ENCODE assay signal across 6 cellular contexts in genomic region chr7:121526210-121526609, GRCh38.
A peak's percentile ranks its signal among the peaks of the same experiment; 100 is the strongest.
DNase-seq lines count a peak whose midpoint lies in the region; ATAC-seq, FAIRE-seq and TF ChIP-seq lines count a peak whose summit lies in the region.
"Not testable (repeated sequence)": the region's sequence is repeated elsewhere in the genome, so short reads cannot be mapped to it uniquely, and the experiment has no call there.

No MANE protein-coding gene starts in this region.

- FAIRE-seq in A204.1 (lab: Jason Lieb, UNC) (peak; percentile 88), G401.6 (lab: Jason Lieb, UNC) (peak; percentile 92), RCC 7860 (lab: Jason Lieb, UNC) (peak; percentile 88), endometrium (lab: Jason Lieb, UNC) (peak; percentile 57), kidney (lab: Jason Lieb, UNC) (peak; percentile 85)
- not testable (repeated sequence) for FAIRE-seq in K562 (lab: Jason Lieb, UNC)

- TF ChIP-seq CTCF in K562 (IDR thresholded peaks at IDR 0.05 in 2 of 3, conservative IDR thresholded peaks at IDR 0.05 in 1 of 3; ENCODE audit: insufficient read depth in 2 of 3, low read depth in 1 of 3, low read length in 3 of 3); kidney (IDR thresholded peaks at IDR 0.05; ENCODE audit: borderline replicate concordance, extremely low read depth, insufficient read depth): not testable (repeated sequence)

- H2AFZ ChIP-seq in K562 (ENCODE audit: low read depth, low read length), result not testable (repeated sequence)

- intact Hi-C loops in K562 (cut with micrococcal nuclease); kidney (cut with DNase I): not testable (repeated sequence)

- WGBS in K562 (ENCODE audit: insufficient coverage, low coverage, missing lambda C conversion rate), result 14% methylated on average over 3 of the region's 3 CpGs

- H3K9ac ChIP-seq in K562 (ENCODE audit: insufficient read depth in 1 of 2, low read depth in 2 of 2, low read length in 2 of 2); kidney (ENCODE audit: low read length in 2 of 2): not testable (repeated sequence)

- H3K9me3 ChIP-seq in K562 (replicated peaks; ENCODE audit: control insufficient read depth, insufficient read depth, low read depth, low read length); kidney (ENCODE audit: control insufficient read depth in 1 of 2, low read length in 2 of 2): not testable (repeated sequence)

- H3K4me1 ChIP-seq in K562 (replicated peaks in 1 of 2; ENCODE audit: control insufficient read depth in 2 of 2, insufficient read depth in 2 of 2, low read length in 2 of 2); kidney (ENCODE audit: control insufficient read depth in 1 of 2, insufficient read depth in 1 of 2, low read depth in 1 of 2, low read length in 2 of 2): not testable (repeated sequence)

- H3K27ac ChIP-seq in K562 (ENCODE audit: extremely low read depth, low read depth, low read length); kidney (ENCODE audit: low read depth in 2 of 2, low read length in 2 of 2): not testable (repeated sequence)

- H3K27me3 ChIP-seq in K562 (ENCODE audit: control insufficient read depth in 2 of 2, insufficient read depth in 2 of 2, low read length in 2 of 2), result not testable (repeated sequence)

- TF ChIP-seq RAD21 in K562 (CRISPR knock-in tag; conservative IDR thresholded peaks at IDR 0.05 in 1 of 2, IDR thresholded peaks at IDR 0.05 in 1 of 2), result not testable (repeated sequence)

- in situ Hi-C loops in K562 (cut with MboI), result loop anchor here (25.0 kb wide), 1 partner anchor 739 kb away; no protein-coding TSS in a partner anchor

- not testable (repeated sequence) for H3K36me3 ChIP-seq in K562 (ENCODE audit: control insufficient read depth, insufficient read depth, low read length); kidney (ENCODE audit: control insufficient read depth in 1 of 2, insufficient read depth in 2 of 2, low read length in 2 of 2)

- not testable (repeated sequence) for H4K20me1 ChIP-seq in K562 (replicated peaks; ENCODE audit: control insufficient read depth, insufficient read depth, low read length)

- not testable (repeated sequence) for DNase-seq in RCC 7860 (ENCODE audit: low spot score); K562 (ENCODE audit: extremely low read depth in 1 of 4, low spot score in 3 of 4); kidney

- not testable (repeated sequence) for H3K79me2 ChIP-seq in K562 (ENCODE audit: control insufficient read depth, insufficient read depth, low read length)

- ATAC-seq in K562, result not testable (repeated sequence)

- not testable (repeated sequence) for H3K4me3 ChIP-seq in K562; kidney (ENCODE audit: low read length in 2 of 2)

- CTCF ChIA-PET in K562 (lab: Yijun Ruan, JAX; ENCODE audit: low intra/inter-chr PET ratio), result not testable (repeated sequence)

- not testable (repeated sequence) for H3K4me2 ChIP-seq in K562 (ENCODE audit: insufficient read depth, low read length)

- not testable (repeated sequence) for BruUV-seq in K562 (replicated peaks; lab: Mats Ljungman, UMichigan)

- not testable (repeated sequence) for H3K9me1 ChIP-seq in K562 (ENCODE audit: control insufficient read depth, insufficient read depth, low read length)

- TF ChIP-seq POLR2A in K562 (conservative IDR thresholded peaks at IDR 0.05), result not testable (repeated sequence)

- POLR2A ChIA-PET in K562 (lab: Yijun Ruan, JAX), result not testable (repeated sequence)

- TF ChIP-seq EP300 in K562 (IDR thresholded peaks at IDR 0.05; ENCODE audit: low read length), result not testable (repeated sequence)

TF ChIP-seq in K562, 482 proteins besides CTCF, POLR2A, EP300 and RAD21 (continues in another document):
- TF ChIP-seq VEZF1 (CRISPR knock-in tag; IDR thresholded peaks at IDR 0.05) (0 out of 2 replicates have a peak, but pooled peaks have one; percentile 11), ZNF431 (CRISPR knock-in tag; IDR thresholded peaks at IDR 0.05) (peak; percentile 28; the same call in 1 of the 2 replicates), MTA1 (IDR thresholded peaks at IDR 0.05; ENCODE audit: borderline replicate concordance) (peak; percentile 80), ZBTB49 (CRISPR knock-in tag; IDR thresholded peaks at IDR 0.05; ENCODE audit: borderline replicate concordance) (0 out of 2 replicates have a peak, but pooled peaks have one; percentile 37), CUX1 (CRISPR knock-in tag; IDR thresholded peaks at IDR 0.05) (0 out of 2 replicates have a peak, but pooled peaks have one; percentile 59), ZBTB2 (IDR thresholded peaks at IDR 0.05) (0 out of 2 replicates have a peak, but pooled peaks have one; percentile 31), PRMT5 (CRISPR knock-in tag; IDR thresholded peaks at IDR 0.05) (peak; percentile 49; the same call in 1 of the 2 replicates), SAFB (IDR thresholded peaks at IDR 0.05; ENCODE audit: borderline replicate concordance, low read depth, low read length) (peak; percentile 65; the same call in 1 of the 2 replicates)
